17 cellular contexts compared by ENCODE assay signal in the genomic region with DNA sequence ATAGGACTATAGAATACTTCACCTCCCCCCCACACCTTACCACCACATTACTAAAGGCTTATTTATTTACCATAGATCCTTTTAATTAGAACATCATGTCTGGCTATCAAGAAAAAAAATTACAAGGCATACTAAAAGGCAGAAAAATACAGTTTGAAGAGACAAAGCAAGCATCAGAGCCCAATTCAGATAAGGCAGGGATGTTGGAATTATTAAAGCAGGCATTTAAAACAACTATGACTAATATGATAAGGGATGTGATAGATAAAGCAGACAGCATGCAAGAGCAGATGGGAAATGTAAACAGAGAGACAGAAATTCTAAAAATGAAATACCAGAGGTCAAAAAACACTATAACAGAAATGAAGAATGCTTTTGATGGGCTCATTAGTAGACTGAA. TPM values are rescaled to one million over a fixed set of nuclear protein-coding genes. Genes with fewer than 3 reads are reported as not detected.
A peak's percentile ranks its signal among the peaks of the same experiment; 100 is the strongest.
DNase-seq lines count a peak whose midpoint lies in the region; ATAC-seq and TF ChIP-seq lines count a peak whose summit lies in the region.
"Had no signal": no experiment of that assay in that cellular context is flagged by ENCODE, and none has a peak within 500 bp of the region (broad histone marks: within the 10 kb centered on the region; RNA-seq: fewer than 3 reads in every experiment).

No MANE protein-coding gene starts in this region.

- H2AK9ac ChIP-seq in IMR-90 (replicated peaks; ENCODE audit: low read depth, low read length, poor library complexity) = no peak overlapping the region

- TF ChIP-seq POLR2A in IMR-90 (IDR thresholded peaks at IDR 0.05; ENCODE audit: low read depth, low read length) = no peak

- POLR2A ChIA-PET in BJ (lab: Charles Lee) (no interaction called here), IMR-90 (lab: Charles Lee; ENCODE audit: unreplicated experiment) (no interaction called here)

- peak overlapping the region; percentile 57; the same call in 1 of the 2 replicates for H3K9ac ChIP-seq in IMR-90 (ENCODE audit: low read depth, low read length)
- no peak overlapping the region for H3K9ac ChIP-seq in fibroblast of lung (ENCODE audit: insufficient read depth, low read length)
- no peak overlapping the region for H3K9ac ChIP-seq in mesenchymal stem cell (ENCODE audit: low read length)

- H2AK5ac ChIP-seq in IMR-90 (ENCODE audit: low read depth, low read length) (no peak overlapping the region), mesenchymal stem cell (ENCODE audit: low read length, severe bottlenecking) (no peak overlapping the region)

- H4K20me1 ChIP-seq in IMR-90 (ENCODE audit: insufficient read depth, low read length) (no peaks in the 10 kb centered on the region), fibroblast of lung (ENCODE audit: control insufficient read depth, extremely low read depth, insufficient read depth, low read length) (no peaks in the 10 kb centered on the region)

- H3K4me3 Mint-ChIP-seq in activated CD8-positive, alpha-beta memory T cell treated with anti-CD3 and anti-CD28 coated beads, Interleukin-2, amount 10 ng/mL, durations not matched to agents 7 days and 5 days = no peak overlapping the region
- H3K4me3 Mint-ChIP-seq: CD4-positive, alpha-beta T cell had no signal

- intact Hi-C loops in IMR-90 (cut with micrococcal nuclease) = loop anchor here (2.0 to 10.0 kb wide), 2 partner anchors 156 to 772 kb away; no protein-coding TSS in a partner anchor

- H3K4ac ChIP-seq in IMR-90 (ENCODE audit: low read depth, low read length) = peak overlapping the region; percentile 74
- H3K4ac ChIP-seq in mesenchymal stem cell (ENCODE audit: low read depth in 1 of 2, low read length in 2 of 2) = no peak overlapping the region

- no TSS peak for BruUV-seq in IMR-90 (replicated peaks; lab: Mats Ljungman, UMichigan)

- TF ChIP-seq CTCF in BJ (IDR thresholded peaks at IDR 0.05; ENCODE audit: insufficient read depth, low read depth, low read length) (no peak), IMR-90 (conservative IDR thresholded peaks at IDR 0.05; ENCODE audit: low read depth, low read length) (no peak), fibroblast of lung (conservative IDR thresholded peaks at IDR 0.05 in 1 of 2, IDR thresholded peaks at IDR 0.05 in 1 of 2; ENCODE audit: low read depth in 1 of 2, low read length in 2 of 2) (no peak)

- H2BK5ac ChIP-seq in IMR-90 (ENCODE audit: low read depth, low read length, poor library complexity, severe bottlenecking) (peak overlapping the region; percentile 77), mesenchymal stem cell (ENCODE audit: low read depth, low read length, poor library complexity, severe bottlenecking) (no peak overlapping the region)

- DNase-seq in BJ (ENCODE audit: low read depth) = peak; percentile 40
- peak; percentile 81 for DNase-seq in IMR-90
- DNase-seq in fibroblast of lung (ENCODE audit: low read depth in 2 of 2) = peak; percentile 18 to 28
- DNase-seq in mesenchymal stem cell = peak; percentile 44
- no peak for DNase-seq in T-helper 2 cell
- DNase-seq in amygdala (lab: John Stamatoyannopoulos, UW) = no peak
- no peak for DNase-seq in activated CD8-positive, alpha-beta memory T cell treated with anti-CD3 and anti-CD28 coated beads, Interleukin-2, amount 10 ng/mL, durations not matched to agents 7 days and 5 days
- DNase-seq: 8988T; ACHN; C1 segment of cervical spinal cord; Calu3; CD4-positive, alpha-beta T cell; DMS79; GDM1 had no signal

- TF ChIP-seq RAD21 in IMR-90 (IDR thresholded peaks at IDR 0.05; ENCODE audit: low read length) = no peak

- no peaks in the 10 kb centered on the region for H3K27me3 ChIP-seq in BJ (ENCODE audit: control insufficient read depth, insufficient read depth, low read length)
- no peaks in the 10 kb centered on the region for H3K27me3 ChIP-seq in IMR-90 (ENCODE audit: control insufficient read depth, insufficient read depth, low read length)
- H3K27me3 ChIP-seq in fibroblast of lung (ENCODE audit: control insufficient read depth, insufficient read depth, low read length) = no peaks in the 10 kb centered on the region
- peaks cover 0 to 5% of the 10 kb centered on the region in 2 experiments for H3K27me3 ChIP-seq in mesenchymal stem cell (ENCODE audit: control insufficient read depth in 1 of 2, insufficient read depth in 1 of 2, low read length in 2 of 2)

- no peak overlapping the region for H3K27ac Mint-ChIP-seq in activated CD8-positive, alpha-beta memory T cell treated with anti-CD3 and anti-CD28 coated beads, Interleukin-2, amount 10 ng/mL, durations not matched to agents 7 days and 5 days
- H3K27ac Mint-ChIP-seq: CD4-positive, alpha-beta T cell had no signal

- H3K18ac ChIP-seq in IMR-90 (ENCODE audit: low read depth, low read length) (peak overlapping the region; percentile 98), mesenchymal stem cell (ENCODE audit: low read depth in 1 of 2, low read length in 2 of 2) (no peak overlapping the region)

- H3K27me3 Mint-ChIP-seq in activated CD8-positive, alpha-beta memory T cell treated with anti-CD3 and anti-CD28 coated beads, Interleukin-2, amount 10 ng/mL, durations not matched to agents 7 days and 5 days = peaks cover 35% of the 10 kb centered on the region

- CTCF ChIA-PET in BJ (lab: Yijun Ruan, JAX) (no interaction called here), IMR-90 (lab: Yijun Ruan, JAX) (interaction anchor here (0.6 kb wide), 2 partner anchors 18 to 243 kb away, joined by 3 to 4 read pairs; no protein-coding TSS in a partner anchor)
- CTCF ChIA-PET in activated CD8-positive, alpha-beta memory T cell treated with anti-CD3 and anti-CD28 coated beads, Interleukin-2, amount 10 ng/mL, durations not matched to agents 7 days and 5 days (lab: Charles Lee) = no interaction called here

- H2BK15ac ChIP-seq in IMR-90 (ENCODE audit: low read depth, low read length) (0 out of 3 replicates have a peak overlapping the region, but pooled peaks have one; percentile 53), mesenchymal stem cell (ENCODE audit: low read depth, poor library complexity, severe bottlenecking) (no peak overlapping the region)

- dilution Hi-C loops in IMR-90 (cut with HindIII; ENCODE audit: low sequenced_read_pairs, unreplicated experiment) = no loop called here

- no peak overlapping the region for H3K56ac ChIP-seq in IMR-90 (ENCODE audit: extremely low read depth, insufficient read depth, low read length)

- H3K4me2 ChIP-seq in IMR-90 (ENCODE audit: low read depth, low read length) = no peak overlapping the region; the same call in 1 of the 2 replicates
- no peak overlapping the region for H3K4me2 ChIP-seq in fibroblast of lung (ENCODE audit: extremely low read depth, insufficient read depth, low read length)
- H3K4me2 ChIP-seq in mesenchymal stem cell (ENCODE audit: low read length, poor library complexity, severe bottlenecking) = no peak overlapping the region

- H3K14ac ChIP-seq in IMR-90 (replicated peaks; ENCODE audit: low read depth, low read length) = no peak overlapping the region
- H3K14ac ChIP-seq in mesenchymal stem cell (ENCODE audit: low read length in 2 of 2) = no peak overlapping the region

- H3K9me3 ChIP-seq in IMR-90 (ENCODE audit: control insufficient read depth, insufficient read depth, low read length) = peaks cover 7% of the 10 kb centered on the region
- no peaks in the 10 kb centered on the region for H3K9me3 ChIP-seq in fibroblast of lung (ENCODE audit: control insufficient read depth, insufficient read depth, low read depth, low read length)
- no peaks in the 10 kb centered on the region for H3K9me3 ChIP-seq in mesenchymal stem cell (ENCODE audit: control insufficient read depth, low read length)

- peak overlapping the region; percentile 46 for H4K5ac ChIP-seq in IMR-90 (ENCODE audit: low read depth, low read length)

- H3K23ac ChIP-seq in IMR-90 (ENCODE audit: low read depth, low read length) (peak overlapping the region; percentile 34; the same call in 1 of the 2 replicates), mesenchymal stem cell (ENCODE audit: low read length in 2 of 2) (no peak overlapping the region)

- H2BK12ac ChIP-seq in mesenchymal stem cell (ENCODE audit: low read length in 2 of 2) = no peak overlapping the region

- H3K4me3 ChIP-seq in BJ (ENCODE audit: low read depth, low read length) (no peak overlapping the region), IMR-90 (ENCODE audit: insufficient read depth, low read depth, low read length) (no peak overlapping the region), fibroblast of lung (replicated peaks in 1 of 4; ENCODE audit: control extremely low read depth in 1 of 4, insufficient read depth in 1 of 4, low read depth in 3 of 4, low read length in 4 of 4) (no peak overlapping the region), mesenchymal stem cell (ENCODE audit: insufficient read depth in 1 of 2, low read depth in 1 of 2, low read length in 2 of 2) (no peak overlapping the region)
- H3K4me3 ChIP-seq: HAP-1 had no signal

- peak overlapping the region; percentile 84 for H2BK120ac ChIP-seq in IMR-90 (ENCODE audit: low read depth, low read length)
- H2BK120ac ChIP-seq in mesenchymal stem cell (ENCODE audit: low read depth, low read length) = no peak overlapping the region

- peak overlapping the region; percentile 100; the same call in 1 of the 2 replicates for H3K27ac ChIP-seq in IMR-90 (ENCODE audit: insufficient read depth, low read length)
- H3K27ac ChIP-seq in fibroblast of lung (ENCODE audit: insufficient read depth, low read length) = no peak overlapping the region
- no peak overlapping the region for H3K27ac ChIP-seq in mesenchymal stem cell (ENCODE audit: low read length, poor library complexity, severe bottlenecking)

- H2AFZ ChIP-seq in IMR-90 (replicated peaks; ENCODE audit: low read length, poor library complexity) = no peak overlapping the region
- no peak overlapping the region for H2AFZ ChIP-seq in fibroblast of lung (ENCODE audit: low read length)
- H2AFZ ChIP-seq in mesenchymal stem cell (ENCODE audit: low read depth, low read length) = no peak overlapping the region

- peaks cover 1% of the 10 kb centered on the region for H3K36me3 Mint-ChIP-seq in activated CD8-positive, alpha-beta memory T cell treated with anti-CD3 and anti-CD28 coated beads, Interleukin-2, amount 10 ng/mL, durations not matched to agents 7 days and 5 days

- H4K8ac ChIP-seq in IMR-90 (ENCODE audit: low read depth in 2 of 2, low read length in 2 of 2) (peak overlapping the region in 1 of 2 experiments; percentile 44; a peak in 1 of 4 replicates), mesenchymal stem cell (ENCODE audit: low read length) (no peak overlapping the region)

- H3K9me3 Mint-ChIP-seq in activated CD8-positive, alpha-beta memory T cell treated with anti-CD3 and anti-CD28 coated beads, Interleukin-2, amount 10 ng/mL, durations not matched to agents 7 days and 5 days (ENCODE audit: low read depth) = no peaks in the 10 kb centered on the region

- no peaks in the 10 kb centered on the region for H3K79me1 ChIP-seq in IMR-90 (ENCODE audit: low read depth in 1 of 2, low read length in 2 of 2)
- H3K79me1 ChIP-seq in mesenchymal stem cell (replicated peaks; ENCODE audit: low read length, poor library complexity, severe bottlenecking) = no peaks in the 10 kb centered on the region

- H3K4me1 Mint-ChIP-seq in activated CD8-positive, alpha-beta memory T cell treated with anti-CD3 and anti-CD28 coated beads, Interleukin-2, amount 10 ng/mL, durations not matched to agents 7 days and 5 days = no peaks in the 10 kb centered on the region

- H3K4me1 ChIP-seq in IMR-90 (ENCODE audit: control insufficient read depth, insufficient read depth, low read length) (peaks cover 4% of the 10 kb centered on the region; the same call in 1 of the 2 replicates), fibroblast of lung (ENCODE audit: control insufficient read depth, extremely low read depth, insufficient read depth, low read length) (no peaks in the 10 kb centered on the region), mesenchymal stem cell (ENCODE audit: control insufficient read depth, insufficient read depth, low read depth, low read length) (no peaks in the 10 kb centered on the region)

- H4K91ac ChIP-seq in IMR-90 (ENCODE audit: insufficient read depth, low read depth, low read length) (peak overlapping the region; percentile 56), mesenchymal stem cell (ENCODE audit: low read length) (no peak overlapping the region)

- in situ Hi-C loops in IMR-90 (cut with MboI; ENCODE audit: low sequenced_read_pairs) = loop anchor here (5.0 to 25.0 kb wide), 4 partner anchors 276 to 879 kb away; partner anchors contain the start of gene PTGR3

- H3K9me1 ChIP-seq in IMR-90 (ENCODE audit: insufficient read depth, low read length) = no peaks in the 10 kb centered on the region

- H3K36me3 ChIP-seq in BJ (ENCODE audit: control insufficient read depth, insufficient read depth, low read length) = no peaks in the 10 kb centered on the region
- H3K36me3 ChIP-seq in IMR-90 (ENCODE audit: control insufficient read depth, insufficient read depth, low read length) = no peaks in the 10 kb centered on the region
- no peaks in the 10 kb centered on the region for H3K36me3 ChIP-seq in fibroblast of lung (ENCODE audit: control insufficient read depth, insufficient read depth, low read length)
- no peaks in the 10 kb centered on the region for H3K36me3 ChIP-seq in mesenchymal stem cell (ENCODE audit: control insufficient read depth in 1 of 2, insufficient read depth in 2 of 2, low read depth in 1 of 2, low read length in 2 of 2)
- H3K36me3 ChIP-seq: HAP-1 had no signal

- peak overlapping the region; percentile 86; the same call in 1 of the 2 replicates for H2BK20ac ChIP-seq in IMR-90 (ENCODE audit: low read depth, low read length)

- H3K79me2 ChIP-seq in fibroblast of lung (ENCODE audit: control insufficient read depth, insufficient read depth, low read length) = no peaks in the 10 kb centered on the region

- peak; percentile 83 for ATAC-seq in IMR-90 (ENCODE audit: low read depth)
- no peak for ATAC-seq in HG03439 (IDR thresholded peaks at IDR 0.05; ENCODE audit: unreplicated experiment)
- ATAC-seq in activated CD8-positive, alpha-beta memory T cell treated with anti-CD3 and anti-CD28 coated beads, Interleukin-2, amount 10 ng/mL, durations not matched to agents 7 days and 5 days = no peak

RNA-seq across cellular contexts. Expression of gene SMIM21, which starts 55.4 kb away (rescaled TPM):
- polyA plus RNA-seq in BJ (2011; rRNA removed) (not detected in 2 replicates), IMR-90 (2012; rRNA removed) (not detected in 2 replicates), fibroblast of lung (not detected in 2 replicates)
- not detected in 2 replicates for polyA minus RNA-seq in BJ (2011; rRNA and poly(A)+ RNA removed)
- total RNA-seq in IMR-90 (2012; rRNA removed) (not detected in 2 replicates), fibroblast of lung (not detected in 2 replicates)
- not detected in 2 replicates for polyA plus RNA-seq in IMR-90 (2012; cell fraction: cytosol; rRNA removed)
- polyA plus RNA-seq in IMR-90 (2012; cell fraction: nucleus; rRNA removed; ENCODE audit: low replicate concordance) = not detected in 2 replicates
- polyA plus RNA-seq in fibroblast of lung (2012) = not detected in 2 replicates
- polyA minus RNA-seq in fibroblast of lung (ENCODE audit: low replicate concordance) = not detected in 2 replicates
- not detected for polyA plus RNA-seq in mesenchymal stem cell (2013, experiment 1 of 2)
- not detected for polyA plus RNA-seq in mesenchymal stem cell (2013, experiment 2 of 2)
- not detected for total RNA-seq in activated CD8-positive, alpha-beta memory T cell treated with anti-CD3 and anti-CD28 coated beads, Interleukin-2, amount 10 ng/mL, durations not matched to agents 7 days and 5 days
- total RNA-seq: Calu3; CD4-positive, alpha-beta T cell; H1 had no signal
- polyA plus RNA-seq: H1 had no signal

Comparison
In these comparisons a context has a peak if more than half of its experiments do, and no peak if none do; other contexts are left out.
1. DNase-seq: peak in BJ (single experiment), IMR-90 (single experiment), fibroblast of lung (2 of 2) and mesenchymal stem cell (single experiment); none in T-helper 2 cell (0 of 5), amygdala (0 of 56) and activated CD8-positive, alpha-beta memory T cell treated with anti-CD3 and anti-CD28 coated beads, Interleukin-2, amount 10 ng/mL, durations not matched to agents 7 days and 5 days (single experiment).